Comparison of ENCODE assay signal across 9 cellular contexts in genomic region chr12:69639400-69640016, GRCh38. TPM values are rescaled to one million over a fixed set of nuclear protein-coding genes. Genes with fewer than 3 reads are reported as not detected.
A peak's percentile ranks its signal among the peaks of the same experiment; 100 is the strongest.
DNase-seq lines count a peak whose midpoint lies in the region; ATAC-seq and TF ChIP-seq lines count a peak whose summit lies in the region.
"Had no signal": no experiment of that assay in that cellular context is flagged by ENCODE, and none has a peak within 500 bp of the region (broad histone marks: within the 10 kb centered on the region; RNA-seq: fewer than 3 reads in every experiment).

No MANE protein-coding gene starts in this region.

- no peaks in the 10 kb centered on the region for H3K4me1 ChIP-seq in CD4-positive, alpha-beta memory T cell (ENCODE audit: insufficient read depth, low read length)

- H3K9me3 ChIP-seq in CD4-positive, alpha-beta memory T cell (ENCODE audit: control insufficient read depth in 1 of 2, low read length in 2 of 2) = no peaks in the 10 kb centered on the region

- ATAC-seq in GM19035 (IDR thresholded peaks at IDR 0.05; ENCODE audit: unreplicated experiment) (peak; percentile 82), HG03354 (IDR thresholded peaks at IDR 0.05; ENCODE audit: poor library complexity, severe bottlenecking, unreplicated experiment) (peak; percentile 94), natural killer cell (peak; percentile 70 to 81 (median 76))
- ATAC-seq in activated CD8-positive, alpha-beta memory T cell treated with anti-CD3 and anti-CD28 coated beads, Interleukin-2, amount 10 ng/mL, durations not matched to agents 7 days and 5 days = peak; percentile 89
- peak; percentile 67 for ATAC-seq in stimulated activated naive CD8-positive, alpha-beta T cell treated with anti-CD3 and anti-CD28 coated beads, Interleukin-15, Interleukin-2, amounts not matched to agents 100 U/mL and 50 U/mL, for 24 hours

- POLR2A ChIA-PET in CD4-positive, alpha-beta memory T cell (lab: Charles Lee; ENCODE audit: partially characterized antibody) = no interaction called here

- CTCF ChIA-PET in CD4-positive, alpha-beta memory T cell (lab: Charles Lee; ENCODE audit: partially characterized antibody) = interaction anchor here (0.7 to 7.3 kb wide), 25 partner anchors 8 to 485 kb away, joined by 3 to 108 read pairs (median 4); partner anchors contain the start of genes CCT2 and LRRC10
- CTCF ChIA-PET in activated CD8-positive, alpha-beta memory T cell treated with anti-CD3 and anti-CD28 coated beads, Interleukin-2, amount 10 ng/mL, durations not matched to agents 7 days and 5 days (lab: Charles Lee) = interaction anchor here (0.7 to 6.2 kb wide), 15 partner anchors 10 to 579 kb away, joined by 3 to 42 read pairs (median 5); partner anchors contain the start of gene LYZ

- H3K36me3 Mint-ChIP-seq in CD4-positive, alpha-beta memory T cell = no peaks in the 10 kb centered on the region
- H3K36me3 Mint-ChIP-seq in activated CD8-positive, alpha-beta memory T cell treated with anti-CD3 and anti-CD28 coated beads, Interleukin-2, amount 10 ng/mL, durations not matched to agents 7 days and 5 days = no peaks in the 10 kb centered on the region
- H3K36me3 Mint-ChIP-seq in natural killer cell = no peaks in the 10 kb centered on the region
- H3K36me3 Mint-ChIP-seq: activated naive CD8-positive, alpha-beta T cell had no signal

- no peaks in the 10 kb centered on the region for H3K9me3 Mint-ChIP-seq in CD4-positive, alpha-beta memory T cell
- no peaks in the 10 kb centered on the region for H3K9me3 Mint-ChIP-seq in activated CD8-positive, alpha-beta memory T cell treated with anti-CD3 and anti-CD28 coated beads, Interleukin-2, amount 10 ng/mL, durations not matched to agents 7 days and 5 days (ENCODE audit: low read depth)
- no peaks in the 10 kb centered on the region for H3K9me3 Mint-ChIP-seq in natural killer cell

- intact Hi-C loops in CD4-positive, alpha-beta memory T cell (cut with micrococcal nuclease) = loop anchor here (1.0 kb wide), 2 partner anchors 348 to 485 kb away; no protein-coding TSS in a partner anchor
- intact Hi-C loops in natural killer cell (cut with micrococcal nuclease) = loop anchor here (1.0 to 2.0 kb wide), 3 partner anchors 282 to 485 kb away; no protein-coding TSS in a partner anchor

- H3K4me3 Mint-ChIP-seq in CD4-positive, alpha-beta memory T cell = no peak overlapping the region
- H3K4me3 Mint-ChIP-seq in activated CD8-positive, alpha-beta memory T cell treated with anti-CD3 and anti-CD28 coated beads, Interleukin-2, amount 10 ng/mL, durations not matched to agents 7 days and 5 days = no peak overlapping the region
- no peak overlapping the region for H3K4me3 Mint-ChIP-seq in natural killer cell
- H3K4me3 Mint-ChIP-seq: activated naive CD8-positive, alpha-beta T cell had no signal

- no peaks in the 10 kb centered on the region for H3K36me3 ChIP-seq in CD4-positive, alpha-beta memory T cell (ENCODE audit: insufficient read depth, low read length)

- peak; percentile 96 for TF ChIP-seq CTCF in epithelial cell of esophagus (IDR thresholded peaks at IDR 0.05; ENCODE audit: insufficient read depth, low read depth, low read length, missing control alignments)
- peak; percentile 82 for TF ChIP-seq CTCF in natural killer cell (IDR thresholded peaks at IDR 0.05)

- no peaks in the 10 kb centered on the region for H3K27me3 Mint-ChIP-seq in CD4-positive, alpha-beta memory T cell
- peaks cover 2% of the 10 kb centered on the region for H3K27me3 Mint-ChIP-seq in activated CD8-positive, alpha-beta memory T cell treated with anti-CD3 and anti-CD28 coated beads, Interleukin-2, amount 10 ng/mL, durations not matched to agents 7 days and 5 days
- peaks cover 0 to 3% of the 10 kb centered on the region in 2 donors for H3K27me3 Mint-ChIP-seq in natural killer cell (ENCODE audit: low read depth in 2 of 2)
- H3K27me3 Mint-ChIP-seq: activated naive CD8-positive, alpha-beta T cell had no signal

- H3K4me1 Mint-ChIP-seq in CD4-positive, alpha-beta memory T cell = peaks cover 0 to 2% (median 0%) of the 10 kb centered on the region in 4 donors
- no peaks in the 10 kb centered on the region for H3K4me1 Mint-ChIP-seq in activated CD8-positive, alpha-beta memory T cell treated with anti-CD3 and anti-CD28 coated beads, Interleukin-2, amount 10 ng/mL, durations not matched to agents 7 days and 5 days
- H3K4me1 Mint-ChIP-seq in natural killer cell = no peaks in the 10 kb centered on the region

- no peaks in the 10 kb centered on the region for H3K27me3 ChIP-seq in CD4-positive, alpha-beta memory T cell (ENCODE audit: insufficient read depth, low read length)

- DNase-seq in CD4-positive, alpha-beta memory T cell = peak; percentile 40 to 53 (median 46)
- DNase-seq in NOMO-1 (lab: John Stamatoyannopoulos, UW; ENCODE audit: unreplicated experiment in 2 of 2) (peak; percentile 40 to 69), epithelial cell of esophagus (ENCODE audit: low read depth) (peak; percentile 72), natural killer cell (peak; percentile 38)
- DNase-seq in activated CD8-positive, alpha-beta memory T cell treated with anti-CD3 and anti-CD28 coated beads, Interleukin-2, amount 10 ng/mL, durations not matched to agents 7 days and 5 days = peak; percentile 71
- peak; percentile 72 for DNase-seq in stimulated activated naive CD8-positive, alpha-beta T cell treated with anti-CD3 and anti-CD28 coated beads, Interleukin-15, Interleukin-2, amounts not matched to agents 100 U/mL and 50 U/mL, for 24 hours

- H3K27ac Mint-ChIP-seq in CD4-positive, alpha-beta memory T cell = peak overlapping the region in 1 of 7 donors; percentile 59
- H3K27ac Mint-ChIP-seq in activated CD8-positive, alpha-beta memory T cell treated with anti-CD3 and anti-CD28 coated beads, Interleukin-2, amount 10 ng/mL, durations not matched to agents 7 days and 5 days = no peak overlapping the region
- H3K27ac Mint-ChIP-seq in natural killer cell = no peak overlapping the region
- H3K27ac Mint-ChIP-seq: activated naive CD8-positive, alpha-beta T cell had no signal

- H3K4me3 ChIP-seq in CD4-positive, alpha-beta memory T cell (ENCODE audit: low read length in 2 of 2) = no peak overlapping the region
- H3K4me3 ChIP-seq in epithelial cell of esophagus (ENCODE audit: low read length) = no peak overlapping the region

- H3K27ac ChIP-seq in CD4-positive, alpha-beta memory T cell (ENCODE audit: low read depth, low read length) = no peak overlapping the region

RNA-seq across cellular contexts. Expression of gene LRRC10, which starts 28.8 kb away (rescaled TPM):
- not detected for total RNA-seq in CD4-positive, alpha-beta memory T cell
- polyA plus RNA-seq in CD4-positive, alpha-beta memory T cell = not detected
- total RNA-seq in activated CD8-positive, alpha-beta memory T cell treated with anti-CD3 and anti-CD28 coated beads, Interleukin-2, amount 10 ng/mL, durations not matched to agents 7 days and 5 days = not detected
- not detected for total RNA-seq in natural killer cell

RNA-seq across cellular contexts. Expression of gene CCT2, which starts 54.2 kb away (rescaled TPM):
- 100 to 1,000 TPM in 1 of 2 experiments, 10 to 100 TPM in 1; 92.6 to 104 TPM for total RNA-seq in CD4-positive, alpha-beta memory T cell
- polyA plus RNA-seq in CD4-positive, alpha-beta memory T cell = 100 to 1,000 TPM; 139 to 146 TPM
- total RNA-seq in activated CD8-positive, alpha-beta memory T cell treated with anti-CD3 and anti-CD28 coated beads, Interleukin-2, amount 10 ng/mL, durations not matched to agents 7 days and 5 days = 100 to 1,000 TPM; 193 to 271 TPM
- total RNA-seq in natural killer cell = 100 to 1,000 TPM; 154 to 171 (median 171) TPM

RNA-seq across cellular contexts. Expression of gene BEST3, which starts 59.6 kb away (rescaled TPM):
- not detected for total RNA-seq in CD4-positive, alpha-beta memory T cell
- not detected for polyA plus RNA-seq in CD4-positive, alpha-beta memory T cell
- total RNA-seq in activated CD8-positive, alpha-beta memory T cell treated with anti-CD3 and anti-CD28 coated beads, Interleukin-2, amount 10 ng/mL, durations not matched to agents 7 days and 5 days = not detected
- not detected for total RNA-seq in natural killer cell
